15 cellular contexts compared by ENCODE assay signal in genomic region chr7:134153493-134154093, GRCh38. TPM values are rescaled to one million over a fixed set of nuclear protein-coding genes. Genes with fewer than 3 reads are reported as not detected.
"Had no signal": no experiment of that assay in that cellular context is flagged by ENCODE, and none has a peak within 500 bp of the region (broad histone marks: within the 10 kb centered on the region; RNA-seq: fewer than 3 reads in every experiment).

No MANE protein-coding gene starts in this region.

- H3K27me3 Mint-ChIP-seq: naive B cell had no signal

- FAIRE-seq: islet of Langerhans had no signal

- H3K4me3 Mint-ChIP-seq: activated CD4-positive, alpha-beta memory T cell treated with anti-CD3 and anti-CD28 coated beads for 36 hours; activated T-cell treated with anti-CD3 and anti-CD28 coated beads, Interleukin-2, amount 50 U/mL, for 4 hours; naive B cell had no signal

- H3K36me3 Mint-ChIP-seq: activated CD4-positive, alpha-beta memory T cell treated with anti-CD3 and anti-CD28 coated beads for 36 hours; activated naive CD4-positive, alpha-beta T cell treated with anti-CD3 and anti-CD28 coated beads, Interleukin-2, amount 50 U/mL, for 72 hours; naive B cell had no signal

- H3K27ac Mint-ChIP-seq: activated CD4-positive, alpha-beta memory T cell treated with anti-CD3 and anti-CD28 coated beads for 36 hours; activated naive CD4-positive, alpha-beta T cell treated with anti-CD3 and anti-CD28 coated beads, Interleukin-2, amount 50 U/mL, for 72 hours; naive B cell had no signal

- DNase-seq: activated CD4-positive, alpha-beta memory T cell treated with anti-CD3 and anti-CD28 coated beads for 36 hours; activated CD4-positive, alpha-beta T cell treated with anti-CD3 and anti-CD28 coated beads for 1 hour; activated effector memory CD4-positive, alpha-beta T cell treated with anti-CD3 and anti-CD28 coated beads, Interleukin-2, amount 50 U/mL, for 16 hours; activated T-cell treated with anti-CD3 and anti-CD28 coated beads, Interleukin-2, amount 50 U/mL, for 4 hours; cerebellar nuclear complex; dermis blood vessel endothelial cell; erythroblast; left ventricle myocardium superior; midbrain; naive B cell; posterior cingulate gyrus; right cardiac atrium; stimulated activated naive CD4-positive, alpha-beta T cell treated with Interleukin-2 at 50 U/mL for 16 hours had no signal

- H3K4me1 Mint-ChIP-seq: naive B cell had no signal

- ATAC-seq: activated naive CD4-positive, alpha-beta T cell treated with anti-CD3 and anti-CD28 coated beads, Interleukin-2, amount 50 U/mL, for 72 hours; activated T-cell treated with anti-CD3 and anti-CD28 coated beads, Interleukin-2, amount 50 U/mL, for 4 hours; left ventricle myocardium superior; right cardiac atrium had no signal

- H3K9me3 Mint-ChIP-seq: activated CD4-positive, alpha-beta memory T cell treated with anti-CD3 and anti-CD28 coated beads for 36 hours; activated naive CD4-positive, alpha-beta T cell treated with anti-CD3 and anti-CD28 coated beads, Interleukin-2, amount 50 U/mL, for 72 hours; activated T-cell treated with anti-CD3 and anti-CD28 coated beads, Interleukin-2, amount 50 U/mL, for 4 hours; naive B cell had no signal

RNA-seq across cellular contexts. Expression of gene LRGUK, which starts 26.5 kb away (rescaled TPM):
- polyA plus RNA-seq: right cardiac atrium had no signal
